Comparison of ENCODE assay signal across 8 cellular contexts in genomic region chr19:45428385-45429231, GRCh38. TPM values are rescaled to one million over a fixed set of nuclear protein-coding genes. Genes with fewer than 3 reads are reported as not detected.
DNase-seq lines count a peak whose midpoint lies in the region; ATAC-seq and TF ChIP-seq lines count a peak whose summit lies in the region.

No MANE protein-coding gene starts in this region.

- CTCF ChIA-PET in SK-N-SH (lab: Yijun Ruan, JAX) = interaction anchor here (0.7 to 9.3 kb wide), 17 partner anchors 11 to 341 kb away, joined by 3 to 112 read pairs (median 3); partner anchors contain the start of genes OPA3, QPCTL and RTN2

- peak overlapping the region; percentile 89 for H3K9ac ChIP-seq in SK-N-SH

- peak; percentile 63 for TF ChIP-seq CTCF in SK-N-SH (IDR thresholded peaks at IDR 0.05)

- H3K9me2 ChIP-seq in SK-N-SH = no peaks in the 10 kb centered on the region

- H3K27me3 Mint-ChIP-seq in naive thymus-derived CD8-positive, alpha-beta T cell = peaks cover 0 to 2% (median 0%) of the 10 kb centered on the region in 5 donors

- peak overlapping the region; percentile 74 to 89 (median 78) for H3K4me3 Mint-ChIP-seq in naive thymus-derived CD8-positive, alpha-beta T cell

- no peak for TF ChIP-seq RAD21 in SK-N-SH (IDR thresholded peaks at IDR 0.05; ENCODE audit: low read length)

- H3K9me3 Mint-ChIP-seq in naive thymus-derived CD8-positive, alpha-beta T cell = no peaks in the 10 kb centered on the region

- peaks cover 7 to 26% (median 19%) of the 10 kb centered on the region in 4 donors for H3K4me1 Mint-ChIP-seq in naive thymus-derived CD8-positive, alpha-beta T cell

- POLR2A ChIA-PET in SK-N-SH (lab: Yijun Ruan, JAX) = interaction anchor here (0.8 kb wide), 1 partner anchor 50 kb away, joined by 5 read pairs; no protein-coding TSS in a partner anchor
- POLR2A ChIA-PET in naive thymus-derived CD8-positive, alpha-beta T cell (lab: Charles Lee) = interaction anchor here (0.7 to 2.2 kb wide), 3 partner anchors 11 to 275 kb away, joined by 3 to 16 read pairs (median 5); no protein-coding TSS in a partner anchor

- no peaks in the 10 kb centered on the region; the same call in 1 of the 2 replicates for H3K79me2 ChIP-seq in SK-N-SH (ENCODE audit: insufficient read depth)

- peak overlapping the region in 3 of 10 donors; percentile 55 to 78 (median 70) for H3K27ac Mint-ChIP-seq in naive thymus-derived CD8-positive, alpha-beta T cell

- peaks cover 8 to 19% of the 10 kb centered on the region in 2 experiments for H3K4me1 ChIP-seq in SK-N-SH (ENCODE audit: control insufficient read depth in 1 of 2, insufficient read depth in 2 of 2, low read depth in 1 of 2, low read length in 1 of 2)

- H3K27me3 ChIP-seq in SK-N-SH (ENCODE audit: insufficient read depth) = no peaks in the 10 kb centered on the region

- peak; percentile 29 for DNase-seq in activated CD4-positive, alpha-beta T cell treated with anti-CD3 and anti-CD28 coated beads for 48 hours
- no peak for DNase-seq in activated CD4-positive, alpha-beta T cell treated with anti-CD3 and anti-CD28 coated beads, Interleukin-2, amount 50 U/mL, for 4 hours
- DNase-seq in SK-N-SH (peak; percentile 83), erythroblast (lab: John Stamatoyannopoulos, UW) (peak; percentile 45 to 51), NCI-H2029 (lab: John Stamatoyannopoulos, UW) (no peak), A172 (ENCODE audit: low spot score) (no peak)
- peak in 1 of 10 donors; percentile 18 for DNase-seq in naive thymus-derived CD8-positive, alpha-beta T cell
- DNase-seq in effector CD8-positive, alpha-beta T cell (lab: John Stamatoyannopoulos, UW) = no peak

- H3F3A ChIP-seq in SK-N-SH (replicated peaks; ENCODE audit: insufficient read depth) = peaks cover 56% of the 10 kb centered on the region

- H2AFZ ChIP-seq in SK-N-SH (ENCODE audit: low read depth) = peak overlapping the region; percentile 89

- no peaks in the 10 kb centered on the region for H4K20me1 ChIP-seq in SK-N-SH (ENCODE audit: insufficient read depth)

- H3K4me3 ChIP-seq in SK-N-SH (ENCODE audit: low read depth in 2 of 2, low read length in 1 of 2) = peak overlapping the region; percentile 50 to 63

- peak overlapping the region; percentile 91 for H3K4me2 ChIP-seq in SK-N-SH

- no peaks in the 10 kb centered on the region for H3K36me3 ChIP-seq in SK-N-SH (replicated peaks in 1 of 2; ENCODE audit: control insufficient read depth in 1 of 2, insufficient read depth in 2 of 2, low read length in 1 of 2)

- ATAC-seq in naive thymus-derived CD8-positive, alpha-beta T cell = peak in 1 of 2 donors; percentile 19

- no peak for TF ChIP-seq EP300 in SK-N-SH (IDR thresholded peaks at IDR 0.05; ENCODE audit: borderline replicate concordance in 1 of 2, low read depth in 1 of 2, low read length in 1 of 2)

- no peaks in the 10 kb centered on the region for H3K9me3 ChIP-seq in SK-N-SH

- H3K36me3 Mint-ChIP-seq in naive thymus-derived CD8-positive, alpha-beta T cell = peaks cover 0 to under 1% (median 0%) of the 10 kb centered on the region in 3 donors

- no peak for TF ChIP-seq POLR2A in erythroblast (IDR thresholded peaks at IDR 0.05; ENCODE audit: low read length)

- H3K27ac ChIP-seq in SK-N-SH (ENCODE audit: low read depth in 2 of 2, low read length in 1 of 2) = peak overlapping the region in 1 of 2 experiments; percentile 75; a peak in 2 of 4 replicates

- WGBS in SK-N-SH (ENCODE audit: low lambda C conversion rate) = 9% methylated on average over 30 of the region's 73 CpGs

TF ChIP-seq in SK-N-SH, 30 proteins besides CTCF, POLR2A, EP300 and RAD21:
- peak; percentile 87; the same call in 1 of the 2 replicates for TF ChIP-seq MEF2A (IDR thresholded peaks at IDR 0.05; ENCODE audit: borderline replicate concordance, low read depth)
- no peak for TF ChIP-seq GATA2 (CRISPR knock-in tag; IDR thresholded peaks at IDR 0.05)
- TF ChIP-seq FOSL2 (IDR thresholded peaks at IDR 0.05; ENCODE audit: borderline replicate concordance, low read depth) = peak; percentile 52

RNA-seq across cellular contexts. Expression of gene ERCC1, which starts 4.9 kb away (rescaled TPM):
- 93.1 and 95.3 TPM in 2 replicates for polyA plus RNA-seq in SK-N-SH (2012; rRNA removed)
- polyA plus RNA-seq in SK-N-SH (2012; cell fraction: cytosol; rRNA removed) = 45.3 and 58.8 TPM in 2 replicates
- polyA plus RNA-seq in SK-N-SH (2012; cell fraction: nucleus; rRNA removed) = 199 and 204 TPM in 2 replicates
- total RNA-seq in naive thymus-derived CD8-positive, alpha-beta T cell = 10 to 100 TPM; 59.2 to 61.0 TPM
- 10 to 100 TPM; 32.2 to 38.6 (median 33.7) TPM for polyA plus RNA-seq in naive thymus-derived CD8-positive, alpha-beta T cell
- total RNA-seq in A172 (2014; rRNA removed; shearing (Covaris generic)) = 45.5 and 60.2 TPM in 2 replicates

RNA-seq across cellular contexts. Expression of gene POLR1G, which starts 22.2 kb away (rescaled TPM):
- polyA plus RNA-seq in SK-N-SH (2012; rRNA removed) = 11.0 and 11.9 TPM in 2 replicates
- polyA plus RNA-seq in SK-N-SH (2012; cell fraction: cytosol; rRNA removed) = 11.6 and 11.8 TPM in 2 replicates
- polyA plus RNA-seq in SK-N-SH (2012; cell fraction: nucleus; rRNA removed) = 5.4 and 6.2 TPM in 2 replicates
- total RNA-seq in naive thymus-derived CD8-positive, alpha-beta T cell = 1 to 10 TPM; 3.3 to 3.4 TPM
- 1 to 10 TPM; 2.4 to 7.4 (median 4.4) TPM for polyA plus RNA-seq in naive thymus-derived CD8-positive, alpha-beta T cell
- 15.2 TPM in 2 replicates for total RNA-seq in A172 (2014; rRNA removed; shearing (Covaris generic))

RNA-seq across cellular contexts. Expression of gene PPP1R13L, which starts 23.7 kb away (rescaled TPM):
- 11.6 and 18.0 TPM in 2 replicates for polyA plus RNA-seq in SK-N-SH (2012; rRNA removed)
- polyA plus RNA-seq in SK-N-SH (2012; cell fraction: cytosol; rRNA removed) = 9.2 and 15.9 TPM in 2 replicates
- polyA plus RNA-seq in SK-N-SH (2012; cell fraction: nucleus; rRNA removed) = 61.7 and 79.7 TPM in 2 replicates
- total RNA-seq in naive thymus-derived CD8-positive, alpha-beta T cell = 10 to 100 TPM; 12.4 to 13.2 TPM
- 1 to 10 TPM in 2 of 3 donors, under 1 TPM in 1; 0.64 to 2.5 (median 1.2) TPM for polyA plus RNA-seq in naive thymus-derived CD8-positive, alpha-beta T cell
- total RNA-seq in A172 (2014; rRNA removed; shearing (Covaris generic)) = 19.9 and 27.8 TPM in 2 replicates

RNA-seq across cellular contexts. Expression of gene FOSB, which starts 39.2 kb away (rescaled TPM):
- 38.4 and 78.2 TPM in 2 replicates for polyA plus RNA-seq in SK-N-SH (2012; rRNA removed)
- 19.6 and 23.8 TPM in 2 replicates for polyA plus RNA-seq in SK-N-SH (2012; cell fraction: cytosol; rRNA removed)
- polyA plus RNA-seq in SK-N-SH (2012; cell fraction: nucleus; rRNA removed) = 377 and 391 TPM in 2 replicates
- total RNA-seq in naive thymus-derived CD8-positive, alpha-beta T cell = 1 to 10 TPM; 3.5 TPM
- 10 to 100 TPM; 10.2 to 11.4 (median 11.0) TPM for polyA plus RNA-seq in naive thymus-derived CD8-positive, alpha-beta T cell
- 0.17 TPM in 1 of 2 replicates, not detected in the other for total RNA-seq in A172 (2014; rRNA removed; shearing (Covaris generic))

RNA-seq across cellular contexts. Expression of gene ERCC2, which starts 58.2 kb away (rescaled TPM):
- 62.7 and 72.8 TPM in 2 replicates for polyA plus RNA-seq in SK-N-SH (2012; rRNA removed)
- 20.1 and 27.9 TPM in 2 replicates for polyA plus RNA-seq in SK-N-SH (2012; cell fraction: cytosol; rRNA removed)
- polyA plus RNA-seq in SK-N-SH (2012; cell fraction: nucleus; rRNA removed) = 177 and 216 TPM in 2 replicates
- 10 to 100 TPM; 21.5 to 23.7 TPM for total RNA-seq in naive thymus-derived CD8-positive, alpha-beta T cell
- 1 to 10 TPM; 3.7 to 7.6 (median 7.0) TPM for polyA plus RNA-seq in naive thymus-derived CD8-positive, alpha-beta T cell
- 19.5 and 23.1 TPM in 2 replicates for total RNA-seq in A172 (2014; rRNA removed; shearing (Covaris generic))

Comparison
In these comparisons a context has a peak if more than half of its experiments do, and no peak if none do; other contexts are left out.
1. DNase-seq: peak in activated CD4-positive, alpha-beta T cell treated with anti-CD3 and anti-CD28 coated beads for 48 hours (single experiment), SK-N-SH (single experiment) and erythroblast (2 of 2); none in activated CD4-positive, alpha-beta T cell treated with anti-CD3 and anti-CD28 coated beads, Interleukin-2, amount 50 U/mL, for 4 hours (0 of 2), NCI-H2029 (single experiment), effector CD8-positive, alpha-beta T cell (single experiment) and A172 (single experiment).